Comparison of ENCODE assay signal across 8 cellular contexts in the genomic region with DNA sequence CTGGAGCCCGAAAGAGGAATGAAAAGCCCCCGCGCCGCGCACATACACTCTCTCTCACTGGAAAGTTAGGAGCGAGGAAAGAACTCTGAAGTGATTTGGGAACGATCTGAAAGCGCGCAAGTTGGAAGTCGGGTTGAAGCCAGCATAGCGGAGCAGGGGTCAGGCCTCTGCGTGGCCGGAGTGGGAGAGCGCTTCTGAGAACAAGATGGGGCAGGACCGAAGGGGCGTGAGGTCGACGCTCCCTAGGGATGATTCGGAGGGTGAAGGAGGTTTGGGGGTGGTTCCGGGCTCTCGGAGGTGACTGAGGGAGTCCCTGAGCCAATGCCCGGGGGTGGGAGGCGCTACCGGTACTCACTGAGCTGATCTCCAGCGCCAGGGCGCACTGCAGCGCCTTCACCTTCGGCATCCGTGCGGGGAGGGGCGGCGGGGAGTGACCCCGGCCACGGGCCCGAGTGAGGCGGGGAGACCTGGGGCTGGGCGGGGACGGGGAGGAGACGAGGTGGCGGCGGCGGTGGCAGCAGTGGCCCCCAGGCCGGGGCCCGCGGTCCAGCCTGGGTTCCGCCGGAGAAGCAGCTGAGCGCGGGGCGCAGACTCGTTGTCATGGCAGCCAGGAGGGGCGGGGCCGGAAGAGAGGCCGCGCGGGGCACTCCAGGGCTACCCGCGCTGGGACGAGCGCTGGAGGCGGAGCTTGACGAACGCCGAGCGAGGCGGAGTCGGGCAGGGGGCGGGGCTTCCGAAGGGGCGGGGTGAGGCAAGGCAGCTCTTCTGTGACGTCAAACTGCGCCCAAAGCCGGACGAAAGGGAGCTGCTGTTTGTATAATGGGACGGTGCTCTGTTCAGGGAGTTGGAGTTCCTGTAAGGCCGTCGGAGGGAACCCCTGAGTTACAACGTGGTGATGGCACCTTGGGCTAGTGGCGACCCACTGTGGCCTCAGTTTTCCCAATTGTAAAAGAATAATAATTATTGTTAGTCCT. TPM values are rescaled to one million over a fixed set of nuclear protein-coding genes. Genes with fewer than 3 reads are reported as not detected.
DNase-seq lines count a peak whose midpoint lies in the region; ATAC-seq, FAIRE-seq and TF ChIP-seq lines count a peak whose summit lies in the region.

A gene (minus strand): TSS at position 602 of the 974 bp plus-strand sequence. CDS start 196 bp downstream, at position 406.

- H3K36me3 ChIP-seq in NT2/D1 (ENCODE audit: insufficient read depth, insufficient read length, low read length) (no peaks in the 10 kb centered on the region), esophagus squamous epithelium (no peaks in the 10 kb centered on the region), muscle layer of colon (ENCODE audit: insufficient read depth, low read length) (no peaks in the 10 kb centered on the region)

- 0 to 2% methylated on average over 6 to 30 of the region's 79 CpGs for WGBS in esophagus squamous epithelium, 2 donors

- FAIRE-seq in HTR-8/SVneo (lab: Jason Lieb, UNC) = peak; percentile 71

- ATAC-seq in GM21423 (IDR thresholded peaks at IDR 0.05; ENCODE audit: unreplicated experiment) = peak; percentile 99

- peak within 1 kb of the TSS; percentile 87 to 96 (median 94) for H3K27ac ChIP-seq in esophagus squamous epithelium
- H3K27ac ChIP-seq in muscle layer of colon (ENCODE audit: low read depth, low read length) = peak within 1 kb of the TSS; percentile 80

- peak in 3 of 4 donors; percentile 60 to 67 (median 65) for TF ChIP-seq POLR2A in esophagus squamous epithelium (IDR thresholded peaks at IDR 0.05)

- DNase-seq in COLO829 (ENCODE audit: low spot score) (peak; percentile 99), HTR-8/SVneo (ENCODE audit: insufficient read length, low spot score) (peak; percentile 83), NT2/D1 (ENCODE audit: low read depth, low spot score) (peak; percentile 95), activated T-helper 1 cell treated with Interleukin-2 at 50 U/mL for 16 hours (ENCODE audit: low read depth) (peak; percentile 85), esophagus squamous epithelium (lab: John Stamatoyannopoulos, UW) (peak; percentile 60)
- DNase-seq in stimulated activated CD8-positive, alpha-beta memory T cell treated with anti-CD3 and anti-CD28 coated beads, Interleukin-4, amount 100 ng/mL, for 24 hours (ENCODE audit: low read depth) = peak; percentile 92

- H3K9me3 ChIP-seq in NT2/D1 (ENCODE audit: insufficient read depth, low read length) (peaks cover 20% of the 10 kb centered on the region; the same call in 1 of the 2 replicates), esophagus squamous epithelium (no peaks in the 10 kb centered on the region), muscle layer of colon (ENCODE audit: low read length) (no peaks in the 10 kb centered on the region)

- H3K4me3 ChIP-seq in NT2/D1 (ENCODE audit: insufficient read length, low read depth) = peak within 1 kb of the TSS; percentile 85
- peak within 1 kb of the TSS; percentile 80 to 90 (median 85) for H3K4me3 ChIP-seq in esophagus squamous epithelium
- peak within 1 kb of the TSS; percentile 53 to 90 for H3K4me3 ChIP-seq in muscle layer of colon (ENCODE audit: low read depth in 1 of 2, low read length in 2 of 2)

- H3K9ac ChIP-seq in NT2/D1 (ENCODE audit: insufficient read length, low read depth) = peak within 1 kb of the TSS; percentile 86
- peak within 1 kb of the TSS; percentile 83 for H3K9ac ChIP-seq in muscle layer of colon (ENCODE audit: low read length)

- H3K4me1 ChIP-seq in NT2/D1 (ENCODE audit: insufficient read depth, insufficient read length) = peaks cover 6% of the 10 kb centered on the region
- H3K4me1 ChIP-seq in esophagus squamous epithelium = peaks cover 14 to 32% (median 17%) of the 10 kb centered on the region in 3 donors
- H3K4me1 ChIP-seq in muscle layer of colon (ENCODE audit: insufficient read depth, low read length) = peaks cover 15% of the 10 kb centered on the region

- intact Hi-C loops in esophagus squamous epithelium (cut with DNase I) = no loop called here

- H3K27me3 ChIP-seq in NT2/D1 (ENCODE audit: insufficient read depth, insufficient read length) (peaks cover 12% of the 10 kb centered on the region), esophagus squamous epithelium (no peaks in the 10 kb centered on the region), muscle layer of colon (ENCODE audit: control insufficient read depth in 1 of 2, insufficient read depth in 2 of 2, low read length in 2 of 2) (no peaks in the 10 kb centered on the region)

- no peak for TF ChIP-seq CTCF in esophagus squamous epithelium (IDR thresholded peaks at IDR 0.05)

RNA-seq across cellular contexts. Expression of the gene that starts here (rescaled TPM):
- 1 to 10 TPM; 2.9 to 8.8 (median 7.1) TPM for total RNA-seq in esophagus squamous epithelium

Comparison
In these comparisons a context has a peak if more than half of its experiments do, and no peak if none do; other contexts are left out.
1. Peak in every context shown above with its lines: DNase-seq, ATAC-seq, H3K4me3 ChIP-seq and H3K27ac ChIP-seq.